ENCODE assay signal across 8 cellular contexts in the genomic region with DNA sequence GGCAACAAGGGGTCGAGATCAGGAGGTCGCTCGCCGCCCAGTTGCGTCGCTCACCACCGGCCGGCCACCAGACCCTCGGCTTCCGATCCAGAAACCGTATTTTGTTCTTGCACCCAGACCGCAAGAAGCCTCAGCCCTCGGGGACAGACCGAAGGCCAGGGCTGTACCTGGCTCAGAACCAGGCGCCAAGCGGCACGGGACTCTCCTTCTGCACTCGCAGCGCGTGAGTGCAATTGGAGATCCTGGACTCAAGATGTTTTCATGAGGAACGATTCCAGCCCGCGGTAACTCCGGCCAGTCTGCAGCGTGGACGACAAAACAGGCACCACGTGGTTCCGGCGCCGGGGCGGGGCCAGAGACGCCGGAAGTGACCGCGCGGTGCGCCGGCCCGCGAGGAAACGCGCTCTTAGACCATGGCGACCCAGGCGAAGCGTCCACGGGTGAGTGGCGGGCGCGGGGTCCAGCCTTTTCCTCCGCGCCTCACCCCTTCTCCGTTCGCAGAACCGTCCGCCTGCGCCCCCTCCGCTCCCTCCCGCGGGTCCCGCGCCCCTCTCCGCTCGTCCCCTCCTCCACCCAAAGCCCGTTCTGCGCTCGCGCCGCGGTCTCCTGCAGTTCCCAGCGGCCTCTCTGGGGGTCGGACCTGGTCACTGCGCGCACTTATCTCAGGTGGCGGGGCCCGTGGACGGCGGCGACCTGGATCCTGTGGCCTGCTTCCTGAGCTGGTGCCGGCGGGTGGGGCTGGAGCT.
DNase-seq lines count a peak whose midpoint lies in the region; ATAC-seq lines count a peak whose summit lies in the region.

A gene with protein sequence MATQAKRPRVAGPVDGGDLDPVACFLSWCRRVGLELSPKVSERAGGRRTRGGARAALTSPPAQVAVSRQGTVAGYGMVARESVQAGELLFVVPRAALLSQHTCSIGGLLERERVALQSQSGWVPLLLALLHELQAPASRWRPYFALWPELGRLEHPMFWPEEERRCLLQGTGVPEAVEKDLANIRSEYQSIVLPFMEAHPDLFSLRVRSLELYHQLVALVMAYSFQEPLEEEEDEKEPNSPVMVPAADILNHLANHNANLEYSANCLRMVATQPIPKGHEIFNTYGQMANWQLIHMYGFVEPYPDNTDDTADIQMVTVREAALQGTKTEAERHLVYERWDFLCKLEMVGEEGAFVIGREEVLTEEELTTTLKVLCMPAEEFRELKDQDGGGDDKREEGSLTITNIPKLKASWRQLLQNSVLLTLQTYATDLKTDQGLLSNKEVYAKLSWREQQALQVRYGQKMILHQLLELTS (plus strand): TSS at position 393 of the 746 bp plus-strand sequence. CDS start 21 bp downstream, at position 414.

- H3K9me3 ChIP-seq in effector memory CD4-positive, alpha-beta T cell (ENCODE audit: control insufficient read depth, low read length), result no peaks in the 10 kb centered on the region

- H3K36me3 ChIP-seq in effector memory CD4-positive, alpha-beta T cell (ENCODE audit: control insufficient read depth, insufficient read depth, low read length), result peaks cover 17% of the 10 kb centered on the region

- H3K27me3 ChIP-seq in effector memory CD4-positive, alpha-beta T cell (replicated peaks; ENCODE audit: control insufficient read depth, insufficient read depth, low read length, poor library complexity, severe bottlenecking), result no peaks in the 10 kb centered on the region

- DNase-seq in AML-193 (lab: John Stamatoyannopoulos, UW), result peak; percentile 70 to 75
- peak; percentile 85 for DNase-seq in NCI-H748 (lab: John Stamatoyannopoulos, UW; ENCODE audit: unreplicated experiment)
- peak; percentile 93 for DNase-seq in activated CD8-positive, alpha-beta memory T cell treated with anti-CD3 and anti-CD28 coated beads for 24 hours
- peak; percentile 46 to 66 (median 50) for DNase-seq in effector memory CD4-positive, alpha-beta T cell
- DNase-seq in medulla oblongata (ENCODE audit: extremely low spot score), result peak; percentile 90
- peak; percentile 55 for DNase-seq in stimulated activated CD8-positive, alpha-beta memory T cell treated with anti-CD3 and anti-CD28 coated beads, Interleukin-12 subunit alpha, Interleukin-12 subunit beta, amount 100 ng/mL, for 1 hour (ENCODE audit: low read depth)

- H3K27ac ChIP-seq in effector memory CD4-positive, alpha-beta T cell (ENCODE audit: insufficient read depth, low read length, poor library complexity, severe bottlenecking), result peak within 1 kb of the TSS; percentile 71

- peaks cover 5% of the 10 kb centered on the region for H3K4me1 ChIP-seq in effector memory CD4-positive, alpha-beta T cell (ENCODE audit: control insufficient read depth, insufficient read depth, low read length, poor library complexity, severe bottlenecking)

- ATAC-seq in GM19025 (IDR thresholded peaks at IDR 0.05; ENCODE audit: low read depth, unreplicated experiment), result peak; percentile 64
- peak; percentile 70 for ATAC-seq in HG03280 (IDR thresholded peaks at IDR 0.05; ENCODE audit: unreplicated experiment)

- H3K4me3 ChIP-seq in effector memory CD4-positive, alpha-beta T cell (ENCODE audit: insufficient read depth, low read depth, low read length, poor library complexity, severe bottlenecking), result peak within 1 kb of the TSS; percentile 95

Comparison
In these comparisons a context has a peak if more than half of its experiments do, and no peak if none do; other contexts are left out.
1. Peak in every context shown above with its lines: DNase-seq, ATAC-seq, H3K4me3 ChIP-seq and H3K27ac ChIP-seq.